ENCODE assay signal across 1 cellular context in the genomic region with DNA sequence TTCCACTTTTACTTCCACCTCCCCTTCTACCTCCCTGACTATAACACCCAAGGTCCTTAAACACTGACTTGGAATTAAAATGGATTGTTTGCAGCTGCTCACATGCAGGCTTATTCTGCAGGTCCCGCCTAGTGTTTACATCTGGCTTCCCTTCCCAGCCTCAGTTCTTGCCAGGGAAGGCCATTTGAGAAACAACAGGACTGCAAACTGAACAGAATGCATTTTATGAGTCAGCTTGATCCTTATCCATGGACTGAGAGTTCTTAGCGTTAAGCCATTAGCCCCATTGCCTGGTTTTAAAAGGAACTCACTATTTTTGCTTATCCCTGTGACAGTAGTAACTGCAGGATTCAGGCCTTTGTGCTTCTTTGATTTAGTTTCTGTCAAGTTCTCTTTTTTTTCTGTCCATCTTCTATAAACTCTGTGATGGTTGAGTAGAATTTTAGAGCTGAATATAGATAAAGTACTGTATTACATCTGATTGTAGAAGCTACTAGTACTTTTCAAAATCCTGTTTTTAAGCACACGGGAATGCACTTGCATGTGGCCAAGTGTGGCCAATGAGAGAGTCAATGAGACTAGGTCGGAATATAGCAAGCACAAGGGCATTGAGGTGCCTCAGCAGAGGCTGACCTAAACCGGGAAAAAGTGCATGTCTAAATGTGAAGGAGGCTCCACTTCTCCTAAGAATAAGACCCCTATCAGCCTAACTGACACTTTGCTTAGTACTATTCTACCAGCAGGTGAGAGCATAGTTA.
TF ChIP-seq lines count a peak whose summit lies in the region.

No MANE protein-coding gene starts in this region.

TF ChIP-seq in SK-N-SH, 30 proteins besides CTCF, POLR2A, EP300 and RAD21 (continued from another document):
- TF ChIP-seq, protein P1, sequence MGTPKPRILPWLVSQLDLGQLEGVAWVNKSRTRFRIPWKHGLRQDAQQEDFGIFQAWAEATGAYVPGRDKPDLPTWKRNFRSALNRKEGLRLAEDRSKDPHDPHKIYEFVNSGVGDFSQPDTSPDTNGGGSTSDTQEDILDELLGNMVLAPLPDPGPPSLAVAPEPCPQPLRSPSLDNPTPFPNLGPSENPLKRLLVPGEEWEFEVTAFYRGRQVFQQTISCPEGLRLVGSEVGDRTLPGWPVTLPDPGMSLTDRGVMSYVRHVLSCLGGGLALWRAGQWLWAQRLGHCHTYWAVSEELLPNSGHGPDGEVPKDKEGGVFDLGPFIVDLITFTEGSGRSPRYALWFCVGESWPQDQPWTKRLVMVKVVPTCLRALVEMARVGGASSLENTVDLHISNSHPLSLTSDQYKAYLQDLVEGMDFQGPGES (IDR thresholded peaks at IDR 0.05; ENCODE audit: low read depth, low read length), result no peak
- peak; percentile 72 for TF ChIP-seq RCOR1 (IDR thresholded peaks at IDR 0.05; ENCODE audit: low read length)
- peak; percentile 90 for TF ChIP-seq JUND (IDR thresholded peaks at IDR 0.05)
- no peak; the same call in 1 of the 2 replicates for TF ChIP-seq RXRA (IDR thresholded peaks at IDR 0.05; ENCODE audit: borderline replicate concordance, low read depth)
- TF ChIP-seq GABPA (IDR thresholded peaks at IDR 0.05; ENCODE audit: low read depth), result no peak
- TF ChIP-seq MXI1 (IDR thresholded peaks at IDR 0.05; ENCODE audit: low read depth, low read length), result no peak; the same call in 1 of the 2 replicates
- TF ChIP-seq SMC3 (IDR thresholded peaks at IDR 0.05; ENCODE audit: low read depth, low read length), result no peak
- no peak for TF ChIP-seq EZH2phosphoT487 (IDR thresholded peaks at IDR 0.05; ENCODE audit: borderline replicate concordance, low read depth)
- TF ChIP-seq FOXM1 (IDR thresholded peaks at IDR 0.05; ENCODE audit: low read depth), result peak; percentile 85
- TF ChIP-seq FOSL2 (IDR thresholded peaks at IDR 0.05; ENCODE audit: borderline replicate concordance, low read depth), result peak; percentile 86
- peak; percentile 91 for TF ChIP-seq CHD2 (IDR thresholded peaks at IDR 0.05; ENCODE audit: low read length, partially characterized antibody)
- no peak for TF ChIP-seq RFX5 (IDR thresholded peaks at IDR 0.05; ENCODE audit: low read length)
- 0 out of 2 replicates have a peak, but pooled peaks have one; percentile 27 for TF ChIP-seq TAF1 (IDR thresholded peaks at IDR 0.05; ENCODE audit: borderline replicate concordance, low read depth, low read length)
- peak; percentile 92 for TF ChIP-seq FOXJ3 (CRISPR knock-in tag; IDR thresholded peaks at IDR 0.05)
- TF ChIP-seq NFIC (IDR thresholded peaks at IDR 0.05; ENCODE audit: borderline replicate concordance), result peak; percentile 82
- TF ChIP-seq NRF1 (IDR thresholded peaks at IDR 0.05; ENCODE audit: low read depth, low read length), result no peak
- peak; percentile 79; the same call in 1 of the 2 replicates for TF ChIP-seq TEAD4 (IDR thresholded peaks at IDR 0.05; ENCODE audit: borderline replicate concordance, insufficient read depth)
- TF ChIP-seq POLR2AphosphoS5 (IDR thresholded peaks at IDR 0.05; ENCODE audit: low read depth, low read length), result peak; percentile 83
- peak; percentile 99 for TF ChIP-seq TCF12 (IDR thresholded peaks at IDR 0.05)
- TF ChIP-seq, protein P2, sequence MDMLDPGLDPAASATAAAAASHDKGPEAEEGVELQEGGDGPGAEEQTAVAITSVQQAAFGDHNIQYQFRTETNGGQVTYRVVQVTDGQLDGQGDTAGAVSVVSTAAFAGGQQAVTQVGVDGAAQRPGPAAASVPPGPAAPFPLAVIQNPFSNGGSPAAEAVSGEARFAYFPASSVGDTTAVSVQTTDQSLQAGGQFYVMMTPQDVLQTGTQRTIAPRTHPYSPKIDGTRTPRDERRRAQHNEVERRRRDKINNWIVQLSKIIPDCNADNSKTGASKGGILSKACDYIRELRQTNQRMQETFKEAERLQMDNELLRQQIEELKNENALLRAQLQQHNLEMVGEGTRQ (IDR thresholded peaks at IDR 0.05; ENCODE audit: borderline replicate concordance, low read depth, low read length), result no peak
- no peak for TF ChIP-seq ELF1 (IDR thresholded peaks at IDR 0.05)
- TF ChIP-seq MEF2A (IDR thresholded peaks at IDR 0.05; ENCODE audit: borderline replicate concordance, low read depth), result peak; percentile 28; the same call in 1 of the 2 replicates
- peak; percentile 50; the same call in 1 of the 2 replicates for TF ChIP-seq SIN3A (IDR thresholded peaks at IDR 0.05; ENCODE audit: borderline replicate concordance, low read depth, low read length)
- TF ChIP-seq, protein P3, sequence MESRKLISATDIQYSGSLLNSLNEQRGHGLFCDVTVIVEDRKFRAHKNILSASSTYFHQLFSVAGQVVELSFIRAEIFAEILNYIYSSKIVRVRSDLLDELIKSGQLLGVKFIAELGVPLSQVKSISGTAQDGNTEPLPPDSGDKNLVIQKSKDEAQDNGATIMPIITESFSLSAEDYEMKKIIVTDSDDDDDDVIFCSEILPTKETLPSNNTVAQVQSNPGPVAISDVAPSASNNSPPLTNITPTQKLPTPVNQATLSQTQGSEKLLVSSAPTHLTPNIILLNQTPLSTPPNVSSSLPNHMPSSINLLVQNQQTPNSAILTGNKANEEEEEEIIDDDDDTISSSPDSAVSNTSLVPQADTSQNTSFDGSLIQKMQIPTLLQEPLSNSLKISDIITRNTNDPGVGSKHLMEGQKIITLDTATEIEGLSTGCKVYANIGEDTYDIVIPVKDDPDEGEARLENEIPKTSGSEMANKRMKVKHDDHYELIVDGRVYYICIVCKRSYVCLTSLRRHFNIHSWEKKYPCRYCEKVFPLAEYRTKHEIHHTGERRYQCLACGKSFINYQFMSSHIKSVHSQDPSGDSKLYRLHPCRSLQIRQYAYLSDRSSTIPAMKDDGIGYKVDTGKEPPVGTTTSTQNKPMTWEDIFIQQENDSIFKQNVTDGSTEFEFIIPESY (IDR thresholded peaks at IDR 0.05; ENCODE audit: borderline replicate concordance, low read depth), result no peak
- no peak for TF ChIP-seq YY1 (IDR thresholded peaks at IDR 0.05; ENCODE audit: low read depth)
- TF ChIP-seq, protein P4, sequence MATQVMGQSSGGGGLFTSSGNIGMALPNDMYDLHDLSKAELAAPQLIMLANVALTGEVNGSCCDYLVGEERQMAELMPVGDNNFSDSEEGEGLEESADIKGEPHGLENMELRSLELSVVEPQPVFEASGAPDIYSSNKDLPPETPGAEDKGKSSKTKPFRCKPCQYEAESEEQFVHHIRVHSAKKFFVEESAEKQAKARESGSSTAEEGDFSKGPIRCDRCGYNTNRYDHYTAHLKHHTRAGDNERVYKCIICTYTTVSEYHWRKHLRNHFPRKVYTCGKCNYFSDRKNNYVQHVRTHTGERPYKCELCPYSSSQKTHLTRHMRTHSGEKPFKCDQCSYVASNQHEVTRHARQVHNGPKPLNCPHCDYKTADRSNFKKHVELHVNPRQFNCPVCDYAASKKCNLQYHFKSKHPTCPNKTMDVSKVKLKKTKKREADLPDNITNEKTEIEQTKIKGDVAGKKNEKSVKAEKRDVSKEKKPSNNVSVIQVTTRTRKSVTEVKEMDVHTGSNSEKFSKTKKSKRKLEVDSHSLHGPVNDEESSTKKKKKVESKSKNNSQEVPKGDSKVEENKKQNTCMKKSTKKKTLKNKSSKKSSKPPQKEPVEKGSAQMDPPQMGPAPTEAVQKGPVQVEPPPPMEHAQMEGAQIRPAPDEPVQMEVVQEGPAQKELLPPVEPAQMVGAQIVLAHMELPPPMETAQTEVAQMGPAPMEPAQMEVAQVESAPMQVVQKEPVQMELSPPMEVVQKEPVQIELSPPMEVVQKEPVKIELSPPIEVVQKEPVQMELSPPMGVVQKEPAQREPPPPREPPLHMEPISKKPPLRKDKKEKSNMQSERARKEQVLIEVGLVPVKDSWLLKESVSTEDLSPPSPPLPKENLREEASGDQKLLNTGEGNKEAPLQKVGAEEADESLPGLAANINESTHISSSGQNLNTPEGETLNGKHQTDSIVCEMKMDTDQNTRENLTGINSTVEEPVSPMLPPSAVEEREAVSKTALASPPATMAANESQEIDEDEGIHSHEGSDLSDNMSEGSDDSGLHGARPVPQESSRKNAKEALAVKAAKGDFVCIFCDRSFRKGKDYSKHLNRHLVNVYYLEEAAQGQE (IDR thresholded peaks at IDR 0.05; ENCODE audit: low read depth, low read length), result 0 out of 2 replicates have a peak, but pooled peaks have one; percentile 11
